24 cellular contexts compared by ENCODE assay signal in genomic region chr6:143174951-143175350, GRCh38.
DNase-seq lines count a peak whose midpoint lies in the region; ATAC-seq, FAIRE-seq and TF ChIP-seq lines count a peak whose summit lies in the region.
"Had no signal": no experiment of that assay in that cellular context is flagged by ENCODE, and none has a peak within 500 bp of the region (broad histone marks: within the 10 kb centered on the region; RNA-seq: fewer than 3 reads in every experiment).

No MANE protein-coding gene starts in this region.

- CTCF ChIA-PET in HepG2 (lab: Yijun Ruan, JAX; ENCODE audit: low intra/inter-chr PET ratio, low total read pairs) = no interaction called here
- CTCF ChIA-PET in WTC11 (lab: Charles Lee) = no interaction called here

- POLR2A ChIA-PET in HepG2 (lab: Yijun Ruan, JAX) = no interaction called here
- POLR2A ChIA-PET in WTC11 (lab: Charles Lee) = no interaction called here

- TF ChIP-seq EP300 in HepG2 (IDR thresholded peaks at IDR 0.05; ENCODE audit: low read depth in 2 of 2, low read length in 2 of 2) (no peak), HepG2 (CRISPR knock-in tag; IDR thresholded peaks at IDR 0.05; ENCODE audit: borderline replicate concordance) (no peak)

- no peak for ATAC-seq in HepG2
- ATAC-seq in right lobe of liver = no peak
- no peak for ATAC-seq in WTC11
- ATAC-seq in GM19351 (IDR thresholded peaks at IDR 0.05; ENCODE audit: unreplicated experiment) = no peak
- ATAC-seq: A549; CD8-positive, alpha-beta T cell; GM12878 had no signal

- WGBS in HepG2 (ENCODE audit: low lambda C conversion rate) = 100% methylated on average over 1 of the region's 1 CpG
- WGBS in right lobe of liver (ENCODE audit: insufficient coverage, low coverage, low lambda C conversion rate, missing lambda C conversion rate) = 100% methylated on average over 1 of the region's 1 CpG

- DNase-seq in HepG2 (ENCODE audit: low spot score) (no peak), right lobe of liver (no peak), WTC11 (ENCODE audit: low spot score) (no peak)
- DNase-seq in NK-92 treated with Interleukin-12 subunit alpha and Interleukin-12 subunit beta, amount 100 ng/mL, for 24 hours (lab: John Stamatoyannopoulos, UW) = no peak
- DNase-seq: AML-193; Caco-2; Calu3; CD4-positive, alpha-beta T cell; CD8-positive, alpha-beta T cell; DMS153; DMS53; DMS79; DND-41; EL; GDM1 had no signal

- H2AFZ ChIP-seq in HepG2 (ENCODE audit: low read length) = no peak overlapping the region

- H3K27me3 ChIP-seq in HepG2 (ENCODE audit: control insufficient read depth in 1 of 2, insufficient read depth in 2 of 2, low read length in 2 of 2) = no peaks in the 10 kb centered on the region
- no peaks in the 10 kb centered on the region for H3K27me3 ChIP-seq in right lobe of liver
- H3K27me3 ChIP-seq: BLaER1 treated with 17β-estradiol and CSF1 and Interleukin-3, amounts not matched to agents 10 nM and 100 nM had no signal

- H3K36me3 ChIP-seq in HepG2 (replicated peaks in 1 of 2; ENCODE audit: control insufficient read depth in 1 of 2, insufficient read depth in 2 of 2, low read length in 2 of 2) = peaks cover 0 to 27% of the 10 kb centered on the region in 2 experiments; a peak in 2 of 5 replicates
- H3K36me3 ChIP-seq in right lobe of liver = no peaks in the 10 kb centered on the region

- H3K4me3 Mint-ChIP-seq in WTC11 = no peak overlapping the region
- H3K4me3 Mint-ChIP-seq: B cell; CD4-positive, alpha-beta T cell; CD8-positive, alpha-beta T cell had no signal

- in situ Hi-C loops in HepG2 (cut with HindIII; ENCODE audit: extremely low pct_ligation_motif_present, low pct_unique_long_range_greater_than_20kb) = no loop called here

- H3K4me2 ChIP-seq in HepG2 (ENCODE audit: low read depth, low read length) = no peak overlapping the region
- H3K4me2 ChIP-seq: A549; BLaER1 treated with 17β-estradiol and CSF1 and Interleukin-3, amounts not matched to agents 10 nM and 100 nM had no signal

- H3K4me3 ChIP-seq in HepG2 (replicated peaks in 1 of 3; ENCODE audit: insufficient read depth in 1 of 3, low read depth in 2 of 3, low read length in 3 of 3) = no peak overlapping the region
- no peak overlapping the region for H3K4me3 ChIP-seq in right lobe of liver
- H3K4me3 ChIP-seq: A549; BLaER1 treated with 17β-estradiol and CSF1 and Interleukin-3, amounts not matched to agents 10 nM and 100 nM; GM12878 had no signal

- H3K36me3 Mint-ChIP-seq in WTC11 = peaks cover 41% of the 10 kb centered on the region

- peak; percentile 34 for FAIRE-seq in HepG2 (lab: Jason Lieb, UNC)
- FAIRE-seq: A549, D721Med, GM12878, GM18507 had no signal

- peaks cover 44% of the 10 kb centered on the region for H3K9me3 Mint-ChIP-seq in WTC11

- H3K27me3 Mint-ChIP-seq in WTC11 (ENCODE audit: low read depth) = no peaks in the 10 kb centered on the region
- H3K27me3 Mint-ChIP-seq: B cell; CD4-positive, alpha-beta T cell had no signal

- peaks cover 8% of the 10 kb centered on the region; the same call in 1 of the 2 replicates for H3K9me3 ChIP-seq in HepG2 (ENCODE audit: low read length)
- no peaks in the 10 kb centered on the region for H3K9me3 ChIP-seq in right lobe of liver
- H3K9me3 ChIP-seq: A549 had no signal

- H4K20me1 ChIP-seq in HepG2 (ENCODE audit: insufficient read depth, low read length) = no peaks in the 10 kb centered on the region
- H4K20me1 ChIP-seq: BLaER1 treated with 17β-estradiol and CSF1 and Interleukin-3, amounts not matched to agents 10 nM and 100 nM had no signal

- H3K79me2 ChIP-seq in HepG2 (ENCODE audit: insufficient read depth, low read length) = no peaks in the 10 kb centered on the region

- H3K27ac Mint-ChIP-seq in WTC11 = no peak overlapping the region
- H3K27ac Mint-ChIP-seq: B cell; CD4-positive, alpha-beta T cell; CD8-positive, alpha-beta T cell had no signal

- TF ChIP-seq CTCF in HepG2 (CRISPR knock-in tag; IDR thresholded peaks at IDR 0.05) = no peak
- TF ChIP-seq CTCF in right lobe of liver (IDR thresholded peaks at IDR 0.05) = no peak
- TF ChIP-seq CTCF in WTC11 (IDR thresholded peaks at IDR 0.05) = no peak

- TF ChIP-seq POLR2A in HepG2 (IDR thresholded peaks at IDR 0.05; ENCODE audit: insufficient read depth in 1 of 2, low read depth in 2 of 2, low read length in 2 of 2) (no peak), right lobe of liver (IDR thresholded peaks at IDR 0.05) (no peak)

- peaks cover 6% of the 10 kb centered on the region for H3K4me1 Mint-ChIP-seq in WTC11
- H3K4me1 Mint-ChIP-seq: B cell had no signal

- no peak overlapping the region for H3K9ac ChIP-seq in HepG2 (ENCODE audit: insufficient read depth, low read depth, low read length)
- H3K9ac ChIP-seq: BLaER1 treated with 17β-estradiol and CSF1 and Interleukin-3, amounts not matched to agents 10 nM and 100 nM had no signal

- no peak overlapping the region for H3K27ac ChIP-seq in HepG2 (ENCODE audit: extremely low read length, insufficient read depth, low read length)
- H3K27ac ChIP-seq in right lobe of liver = no peak overlapping the region
- H3K27ac ChIP-seq: 22Rv1; A549; BLaER1 treated with 17β-estradiol and CSF1 and Interleukin-3, amounts not matched to agents 10 nM and 100 nM; C4-2B had no signal

- no TSS peak for BruUV-seq in HepG2 (replicated peaks; lab: Mats Ljungman, UMichigan)

- H3K4me1 ChIP-seq in HepG2 (ENCODE audit: insufficient read depth, low read length) (no peaks in the 10 kb centered on the region), right lobe of liver (peaks cover 0 to 6% (median 2%) of the 10 kb centered on the region in 4 donors)
- H3K4me1 ChIP-seq: A549, Caco-2 had no signal

- TF ChIP-seq RAD21 in HepG2 (CRISPR knock-in tag; IDR thresholded peaks at IDR 0.05) = no peak

- intact Hi-C loops in HepG2 (cut with micrococcal nuclease; ENCODE audit: unreplicated experiment) = no loop called here
- intact Hi-C loops in right lobe of liver (cut with DNase I) = no loop called here

TF ChIP-seq in HepG2, 621 proteins besides CTCF, POLR2A, EP300 and RAD21 (continues in another document):
- TF ChIP-seq KDM4B (CRISPR knock-in tag; IDR thresholded peaks at IDR 0.05) = no peak
- TF ChIP-seq ZNF317 (CRISPR knock-in tag; IDR thresholded peaks at IDR 0.05) = no peak
- no peak for TF ChIP-seq IRF2 (CRISPR knock-in tag; IDR thresholded peaks at IDR 0.05)
- no peak for TF ChIP-seq NCOA5 (CRISPR knock-in tag; IDR thresholded peaks at IDR 0.05)
- TF ChIP-seq ZNF678 (CRISPR knock-in tag; IDR thresholded peaks at IDR 0.05) = no peak
- no peak for TF ChIP-seq ZNF572 (CRISPR knock-in tag; IDR thresholded peaks at IDR 0.05)
- TF ChIP-seq GABPB1 (CRISPR knock-in tag; IDR thresholded peaks at IDR 0.05) = no peak
- TF ChIP-seq GPN1 (CRISPR knock-in tag; IDR thresholded peaks at IDR 0.05; ENCODE audit: borderline replicate concordance) = no peak
- TF ChIP-seq ATF2 (CRISPR knock-in tag; IDR thresholded peaks at IDR 0.05) = no peak

TF ChIP-seq in WTC11, 78 proteins besides CTCF, POLR2A, EP300 and RAD21:
- no peak for TF ChIP-seq IRF1 (CRISPR knock-in tag; IDR thresholded peaks at IDR 0.05)
- TF ChIP-seq ZNF317 (CRISPR knock-in tag; IDR thresholded peaks at IDR 0.05; ENCODE audit: borderline replicate concordance, low read depth) = 0 out of 2 replicates have a peak, but pooled peaks have one; percentile 36
- no peak for TF ChIP-seq TCF7 (CRISPR knock-in tag; IDR thresholded peaks at IDR 0.05; ENCODE audit: low read depth)
- no peak for TF ChIP-seq NR1H2 (CRISPR knock-in tag; IDR thresholded peaks at IDR 0.05)

Comparison
In these comparisons a context has a peak if more than half of its experiments do, and no peak if none do; other contexts are left out.
1. Of the 50 proteins assayed by ChIP-seq in both HepG2 and WTC11: peak only in HepG2: none; only in WTC11: ZNF317; in both: none; in neither: 49.